1 cellular context compared by ENCODE assay signal in the genomic region with DNA sequence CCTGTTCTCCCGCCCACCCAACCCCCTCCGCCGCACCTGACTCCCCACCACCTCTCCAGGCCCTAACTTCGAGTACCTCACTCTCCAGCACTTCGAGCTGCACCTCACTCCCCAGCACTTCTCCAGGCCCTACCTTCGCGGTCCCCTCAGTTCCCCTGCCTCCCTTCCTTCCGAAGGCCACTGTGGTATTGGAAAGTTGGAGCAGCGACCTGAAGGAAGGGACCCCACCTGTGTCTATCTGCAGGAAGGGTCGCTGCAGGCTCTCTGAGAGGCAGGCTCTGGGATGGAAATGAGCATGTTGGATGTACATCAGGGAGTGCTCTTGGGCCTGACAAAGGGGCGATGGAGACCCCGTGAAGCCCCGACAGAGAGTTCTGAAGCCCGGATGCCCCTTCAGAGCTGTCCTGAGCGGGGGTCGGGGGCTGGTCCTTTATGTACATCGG.
TF ChIP-seq lines count a peak whose summit lies in the region.

No MANE protein-coding gene starts in this region.

TF ChIP-seq in IMR-90, 13 proteins besides CTCF, POLR2A, EP300 and RAD21:
- TF ChIP-seq CHD1 (IDR thresholded peaks at IDR 0.05; ENCODE audit: low read depth, low read length): no peak
- TF ChIP-seq ELK1 (IDR thresholded peaks at IDR 0.05; ENCODE audit: borderline replicate concordance, low read depth, low read length): no peak
- no peak for TF ChIP-seq SMC3 (IDR thresholded peaks at IDR 0.05; ENCODE audit: low read depth, low read length)
- no peak for TF ChIP-seq FOS (IDR thresholded peaks at IDR 0.05; ENCODE audit: low read depth, low read length)
- no peak for TF ChIP-seq RFX5 (IDR thresholded peaks at IDR 0.05; ENCODE audit: low read depth, low read length)
- TF ChIP-seq RCOR1 (IDR thresholded peaks at IDR 0.05; ENCODE audit: insufficient replicate concordance, low read length): no peak
- no peak for TF ChIP-seq NFE2L2 (IDR thresholded peaks at IDR 0.05; ENCODE audit: low read depth, low read length)
- no peak for TF ChIP-seq MXI1 (IDR thresholded peaks at IDR 0.05; ENCODE audit: borderline replicate concordance, low read depth, low read length)
- no peak for TF ChIP-seq USF2 (IDR thresholded peaks at IDR 0.05; ENCODE audit: low read depth, low read length)
- no peak for TF ChIP-seq MAZ (IDR thresholded peaks at IDR 0.05; ENCODE audit: borderline replicate concordance, low read depth, low read length)
- no peak for TF ChIP-seq MAFK (IDR thresholded peaks at IDR 0.05; ENCODE audit: low read depth, low read length)
- TF ChIP-seq CEBPB (IDR thresholded peaks at IDR 0.05; ENCODE audit: low read depth, low read length): no peak
